ENCODE assay signal across 8 cellular contexts in the genomic region with DNA sequence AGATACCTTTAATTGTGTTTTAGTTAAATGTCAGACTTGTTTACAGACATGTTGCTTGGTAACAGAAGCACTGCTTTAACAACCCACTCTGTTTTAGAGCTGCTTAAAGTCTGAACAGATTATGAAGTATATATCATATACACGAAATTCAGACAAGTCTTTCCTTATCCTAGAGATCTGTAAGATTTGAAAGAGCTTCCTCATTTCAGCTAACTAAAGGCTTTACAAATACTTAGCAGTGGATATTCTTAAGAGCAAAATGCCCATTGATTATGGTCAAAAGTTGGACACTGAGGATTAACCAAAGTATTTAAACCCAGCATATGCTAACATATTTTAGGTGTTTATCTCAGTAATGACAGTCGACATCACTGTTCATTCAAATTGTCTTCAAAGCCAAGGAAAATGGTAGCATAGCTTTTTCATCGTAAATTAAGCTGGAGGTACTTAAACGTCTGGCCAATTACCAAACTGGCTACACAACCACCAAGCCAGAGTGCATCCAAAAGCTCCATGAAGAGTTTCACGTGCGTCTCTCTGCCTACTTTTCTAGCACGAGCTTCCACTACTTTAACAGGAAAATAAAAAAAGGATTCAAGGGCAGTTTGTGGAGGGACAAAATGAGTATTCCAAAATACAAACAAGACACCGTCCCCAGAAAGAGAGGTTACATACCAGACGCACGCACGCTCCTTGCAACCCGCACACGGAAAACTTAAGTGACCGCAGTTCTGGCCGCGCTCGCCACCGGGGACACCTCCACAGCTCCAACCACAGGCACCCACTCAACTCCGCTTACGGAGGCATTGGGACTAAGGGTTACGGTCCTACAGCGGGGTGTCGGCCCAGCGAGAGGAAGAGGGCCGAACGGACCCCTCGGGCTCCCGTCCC. TPM values are rescaled to one million over a fixed set of nuclear protein-coding genes. Genes with fewer than 3 reads are reported as not detected.
DNase-seq lines count a peak whose midpoint lies in the region; ATAC-seq and TF ChIP-seq lines count a peak whose summit lies in the region.

No MANE protein-coding gene starts in this region.

- H3K79me1 ChIP-seq in mesenchymal stem cell (replicated peaks; ENCODE audit: low read length, poor library complexity, severe bottlenecking): peaks cover 8% of the 10 kb centered on the region

- peak overlapping the region in 1 of 2 experiments; percentile 74 for H3K14ac ChIP-seq in mesenchymal stem cell (ENCODE audit: low read length in 2 of 2)

- H2BK15ac ChIP-seq in mesenchymal stem cell (ENCODE audit: low read depth, poor library complexity, severe bottlenecking): peak overlapping the region; percentile 78

- H3K27ac ChIP-seq in RWPE1: peak overlapping the region; percentile 94
- peak overlapping the region; percentile 44 for H3K27ac ChIP-seq in mesenchymal stem cell (ENCODE audit: low read length, poor library complexity, severe bottlenecking)
- peak overlapping the region; percentile 86 to 96 (median 88) for H3K27ac ChIP-seq in upper lobe of left lung

- TF ChIP-seq CTCF in RWPE1 (conservative IDR thresholded peaks at IDR 0.05; ENCODE audit: low read depth) (no peak), upper lobe of left lung (IDR thresholded peaks at IDR 0.05) (no peak)

- peak overlapping the region; percentile 73 for H4K8ac ChIP-seq in mesenchymal stem cell (ENCODE audit: low read length)

- peak overlapping the region; percentile 79 to 96 for H3K4me3 ChIP-seq in mesenchymal stem cell (ENCODE audit: insufficient read depth in 1 of 2, low read depth in 1 of 2, low read length in 2 of 2)
- H3K4me3 ChIP-seq in upper lobe of left lung: peak overlapping the region; percentile 67 to 84 (median 74)

- H2BK12ac ChIP-seq in mesenchymal stem cell (ENCODE audit: low read length in 2 of 2): peak overlapping the region in 1 of 2 experiments; percentile 93

- H3K36me3 ChIP-seq in mesenchymal stem cell (ENCODE audit: control insufficient read depth in 1 of 2, insufficient read depth in 2 of 2, low read depth in 1 of 2, low read length in 2 of 2) (peaks cover 0 to 3% of the 10 kb centered on the region in 2 experiments), upper lobe of left lung (peaks cover 0 to 4% (median 2%) of the 10 kb centered on the region in 4 donors)

- no peaks in the 10 kb centered on the region for H3K4me1 ChIP-seq in mesenchymal stem cell (ENCODE audit: control insufficient read depth, insufficient read depth, low read depth, low read length)
- H3K4me1 ChIP-seq in upper lobe of left lung: peaks cover 10 to 25% (median 19%) of the 10 kb centered on the region in 4 donors

- CTCF ChIA-PET in RWPE1 (lab: Yijun Ruan, JAX): no interaction called here

- peak overlapping the region; percentile 51 for H2BK120ac ChIP-seq in mesenchymal stem cell (ENCODE audit: low read depth, low read length)

- peak overlapping the region; percentile 30 to 90 for H3K18ac ChIP-seq in mesenchymal stem cell (ENCODE audit: low read depth in 1 of 2, low read length in 2 of 2)

- no peak for TF ChIP-seq POLR2A in upper lobe of left lung (IDR thresholded peaks at IDR 0.05)

- peak overlapping the region; percentile 81 for H3K4me2 ChIP-seq in mesenchymal stem cell (ENCODE audit: low read length, poor library complexity, severe bottlenecking)

- H4K91ac ChIP-seq in mesenchymal stem cell (ENCODE audit: low read length): peak overlapping the region; percentile 61

- POLR2A ChIA-PET in RWPE1 (lab: Yijun Ruan, JAX; ENCODE audit: low non-redundant PET): interaction anchor here (0.6 kb wide), 2 partner anchors 47 to 103 kb away, joined by 3 read pairs; no protein-coding TSS in a partner anchor

- intact Hi-C loops in posterior vena cava (cut with DNase I): no loop called here

- no peaks in the 10 kb centered on the region for H3K9me3 ChIP-seq in mesenchymal stem cell (ENCODE audit: control insufficient read depth, low read length)
- H3K9me3 ChIP-seq in upper lobe of left lung: no peaks in the 10 kb centered on the region

- H3K9ac ChIP-seq in mesenchymal stem cell (ENCODE audit: low read length): peak overlapping the region; percentile 94

- no peak for TF ChIP-seq EP300 in upper lobe of left lung (IDR thresholded peaks at IDR 0.05)

- H3K4ac ChIP-seq in mesenchymal stem cell (ENCODE audit: low read depth in 1 of 2, low read length in 2 of 2): no peak overlapping the region

- H2AK5ac ChIP-seq in mesenchymal stem cell (ENCODE audit: low read length, severe bottlenecking): no peak overlapping the region

- ATAC-seq in GM19351 (IDR thresholded peaks at IDR 0.05; ENCODE audit: unreplicated experiment): peak; percentile 47
- ATAC-seq in HG03460 (IDR thresholded peaks at IDR 0.05; ENCODE audit: unreplicated experiment): peak; percentile 37
- ATAC-seq in upper lobe of left lung (ENCODE audit: low FRiP score in 2 of 2): peak; percentile 78 to 82

- H3K23ac ChIP-seq in mesenchymal stem cell (ENCODE audit: low read length in 2 of 2): peak overlapping the region in 1 of 2 experiments; percentile 77

- DNase-seq in CMK (ENCODE audit: low read depth): peak; percentile 20
- no peak for DNase-seq in RWPE1 (ENCODE audit: low spot score)
- DNase-seq in dermis blood vessel endothelial cell: peak; percentile 57
- peak; percentile 72 for DNase-seq in mesenchymal stem cell
- DNase-seq in upper lobe of left lung: no peak
- no peak for DNase-seq in posterior vena cava (ENCODE audit: low spot score)

- H3K27me3 ChIP-seq in mesenchymal stem cell (ENCODE audit: control insufficient read depth in 1 of 2, insufficient read depth in 1 of 2, low read length in 2 of 2) (no peaks in the 10 kb centered on the region), upper lobe of left lung (no peaks in the 10 kb centered on the region)

- H2BK5ac ChIP-seq in mesenchymal stem cell (ENCODE audit: low read depth, low read length, poor library complexity, severe bottlenecking): no peak overlapping the region

- peak overlapping the region; percentile 89 for H2AFZ ChIP-seq in mesenchymal stem cell (ENCODE audit: low read depth, low read length)

- 2% methylated on average over 24 of the region's 28 CpGs for WGBS in mesenchymal stem cell
- 0% methylated on average over 17 to 28 of the region's 28 CpGs for WGBS in upper lobe of left lung, 2 donors

RNA-seq across cellular contexts. Expression of gene CEP83, which starts 0.5 kb away (rescaled TPM):
- total RNA-seq in dermis blood vessel endothelial cell: 8.2 and 9.3 TPM in 2 replicates
- 4.9 TPM for polyA plus RNA-seq in mesenchymal stem cell (2013, experiment 1 of 2)
- polyA plus RNA-seq in mesenchymal stem cell (2013, experiment 2 of 2): 4.8 TPM
- total RNA-seq in upper lobe of left lung: 10 to 100 TPM in 4 of 6 donors, 1 to 10 TPM in 2; 9.7 to 40.9 (median 16.2) TPM
- total RNA-seq in posterior vena cava: 10 to 100 TPM; 15.0 to 16.7 TPM

Comparison
In these comparisons a context has a peak if more than half of its experiments do, and no peak if none do; other contexts are left out.
1. DNase-seq: peak in CMK (single experiment), dermis blood vessel endothelial cell (single experiment) and mesenchymal stem cell (single experiment); none in RWPE1 (single experiment), upper lobe of left lung (0 of 2) and posterior vena cava (single experiment).
2. H3K27ac ChIP-seq: peak in every context shown above with its lines; median percentile 94 in RWPE1; 88 in upper lobe of left lung; 44 in mesenchymal stem cell.
3. Peak in every context shown above with its lines, with median percentiles within 50 percentile points of each other: ATAC-seq.